7 cellular contexts compared by ENCODE assay signal in genomic region chr6:22062807-22063408, GRCh38.
DNase-seq lines count a peak whose midpoint lies in the region; ATAC-seq and TF ChIP-seq lines count a peak whose summit lies in the region.

No MANE protein-coding gene starts in this region.

- intact Hi-C loops in activated CD4-positive, alpha-beta memory T cell treated with anti-CD3 and anti-CD28 coated beads for 36 hours (cut with micrococcal nuclease) = loop anchor here (2.0 kb wide), 1 partner anchor 28 kb away; no protein-coding TSS in a partner anchor

- peaks cover 8% of the 10 kb centered on the region for H3K27me3 Mint-ChIP-seq in activated CD4-positive, alpha-beta memory T cell treated with anti-CD3 and anti-CD28 coated beads for 36 hours

- peak; percentile 78 for ATAC-seq in GM19324 (IDR thresholded peaks at IDR 0.05; ENCODE audit: low FRiP score, unreplicated experiment)
- ATAC-seq in HG03097 (IDR thresholded peaks at IDR 0.05; ENCODE audit: low FRiP score, unreplicated experiment) = peak; percentile 56
- no peak for ATAC-seq in SK-N-SH treated with all-trans-retinoic acid at 6 μM for 48 hours

- no peak overlapping the region for H3K4me3 Mint-ChIP-seq in activated CD4-positive, alpha-beta memory T cell treated with anti-CD3 and anti-CD28 coated beads for 36 hours

- POLR2A ChIA-PET in activated CD4-positive, alpha-beta memory T cell treated with anti-CD3 and anti-CD28 coated beads for 36 hours (lab: Charles Lee) = no interaction called here

- peaks cover 2% of the 10 kb centered on the region for H3K9me3 Mint-ChIP-seq in activated CD4-positive, alpha-beta memory T cell treated with anti-CD3 and anti-CD28 coated beads for 36 hours

- CTCF ChIA-PET in activated CD4-positive, alpha-beta memory T cell treated with anti-CD3 and anti-CD28 coated beads for 36 hours (lab: Charles Lee) = no interaction called here

- H3K36me3 Mint-ChIP-seq in activated CD4-positive, alpha-beta memory T cell treated with anti-CD3 and anti-CD28 coated beads for 36 hours = no peaks in the 10 kb centered on the region

- peak; percentile 54 for DNase-seq in activated CD4-positive, alpha-beta memory T cell treated with anti-CD3 and anti-CD28 coated beads for 36 hours
- DNase-seq in medulla oblongata (ENCODE audit: extremely low spot score) (peak; percentile 60), NCI-H2029 (lab: John Stamatoyannopoulos, UW) (no peak), NCI-H1436 (lab: John Stamatoyannopoulos, UW) (no peak)

- no peak overlapping the region for H3K27ac Mint-ChIP-seq in activated CD4-positive, alpha-beta memory T cell treated with anti-CD3 and anti-CD28 coated beads for 36 hours

- peaks cover 6% of the 10 kb centered on the region for H3K4me1 Mint-ChIP-seq in activated CD4-positive, alpha-beta memory T cell treated with anti-CD3 and anti-CD28 coated beads for 36 hours (ENCODE audit: low read depth)

TF ChIP-seq in SK-N-SH treated with all-trans-retinoic acid at 6 μM for 48 hours, 23 proteins besides CTCF, POLR2A, EP300 and RAD21:
- TF ChIP-seq ZFP30 (CRISPR knock-in tag; IDR thresholded peaks at IDR 0.05) (no peak), ARNTL (CRISPR knock-in tag; IDR thresholded peaks at IDR 0.05; ENCODE audit: borderline replicate concordance, low read depth) (no peak), CSDC2 (CRISPR knock-in tag; IDR thresholded peaks at IDR 0.05) (no peak), ZFP3 (CRISPR knock-in tag; IDR thresholded peaks at IDR 0.05) (no peak)

Comparison
In these comparisons a context has a peak if more than half of its experiments do, and no peak if none do; other contexts are left out.
1. DNase-seq: peak in activated CD4-positive, alpha-beta memory T cell treated with anti-CD3 and anti-CD28 coated beads for 36 hours (single experiment) and medulla oblongata (single experiment); none in NCI-H2029 (single experiment) and NCI-H1436 (single experiment).